ENCODE assay signal across 19 cellular contexts in genomic region chr15:43199945-43200488, GRCh38. TPM values are rescaled to one million over a fixed set of nuclear protein-coding genes. Genes with fewer than 3 reads are reported as not detected.
DNase-seq lines count a peak whose midpoint lies in the region; ATAC-seq, FAIRE-seq and TF ChIP-seq lines count a peak whose summit lies in the region.
"Had no signal": no experiment of that assay in that cellular context is flagged by ENCODE, and none has a peak within 500 bp of the region (broad histone marks: within the 10 kb centered on the region; RNA-seq: fewer than 3 reads in every experiment).

No MANE protein-coding gene starts in this region.

- H3K27me3 ChIP-seq in CD4-positive, CD25-positive, alpha-beta regulatory T cell (ENCODE audit: control insufficient read depth, insufficient read depth, low read length), result no peaks in the 10 kb centered on the region
- no peaks in the 10 kb centered on the region for H3K27me3 ChIP-seq in bronchial epithelial cell (ENCODE audit: control insufficient read depth, insufficient read depth, low read length)
- H3K27me3 ChIP-seq: BLaER1 had no signal

- no peak for DNase-seq in activated CD4-positive, alpha-beta T cell treated with anti-CD3 and anti-CD28 coated beads for 36 hours
- DNase-seq in activated CD4-positive, alpha-beta T cell treated with anti-CD3 and anti-CD28 coated beads for 1 hour, result no peak
- DNase-seq in CD4-positive, CD25-positive, alpha-beta regulatory T cell, result peak in 1 of 3 donors; percentile 7
- DNase-seq in activated CD8-positive, alpha-beta T cell treated with anti-CD3 and anti-CD28 coated beads for 36 hours, result no peak
- DNase-seq in bronchial epithelial cell (ENCODE audit: low read depth) (no peak), coronary artery (ENCODE audit: low spot score) (no peak), A172 (ENCODE audit: low spot score) (no peak)
- DNase-seq in activated CD4-positive, CD25-positive, alpha-beta regulatory T cell (lab: John Stamatoyannopoulos, UW), result no peak
- DNase-seq: AML-193; CD4-positive, alpha-beta T cell; DMS79; EL had no signal

- TF ChIP-seq CTCF in activated CD8-positive, alpha-beta T cell treated with anti-CD3 and anti-CD28 coated beads for 36 hours (IDR thresholded peaks at IDR 0.05), result no peak
- TF ChIP-seq CTCF in bronchial epithelial cell (IDR thresholded peaks at IDR 0.05; ENCODE audit: insufficient read depth, low read length, severe bottlenecking), result no peak
- no peak for TF ChIP-seq CTCF in coronary artery (IDR thresholded peaks at IDR 0.05)

- H3K9me3 Mint-ChIP-seq in activated CD4-positive, alpha-beta T cell treated with anti-CD3 and anti-CD28 coated beads for 36 hours (ENCODE audit: low read depth), result peaks cover 6% of the 10 kb centered on the region
- H3K9me3 Mint-ChIP-seq in CD4-positive, CD25-positive, alpha-beta regulatory T cell, result peaks cover 0 to 7% (median 0%) of the 10 kb centered on the region in 7 donors
- H3K9me3 Mint-ChIP-seq in activated CD8-positive, alpha-beta T cell treated with anti-CD3 and anti-CD28 coated beads for 36 hours, result no peaks in the 10 kb centered on the region

- POLR2A ChIA-PET in activated CD4-positive, alpha-beta T cell treated with anti-CD3 and anti-CD28 coated beads for 36 hours (lab: Charles Lee), result no interaction called here
- POLR2A ChIA-PET in activated CD8-positive, alpha-beta T cell treated with anti-CD3 and anti-CD28 coated beads for 36 hours (lab: Charles Lee), result interaction anchor here (1.2 kb wide), 1 partner anchor 17 kb away, joined by 3 read pairs; no protein-coding TSS in a partner anchor

- intact Hi-C loops in activated CD4-positive, alpha-beta T cell treated with anti-CD3 and anti-CD28 coated beads for 36 hours (cut with DNase I, micrococcal nuclease), result no loop called here
- intact Hi-C loops in activated CD8-positive, alpha-beta T cell treated with anti-CD3 and anti-CD28 coated beads for 36 hours (cut with micrococcal nuclease), result no loop called here

- peaks cover 7% of the 10 kb centered on the region for H3K4me1 Mint-ChIP-seq in activated CD4-positive, alpha-beta T cell treated with anti-CD3 and anti-CD28 coated beads for 36 hours
- H3K4me1 Mint-ChIP-seq in CD4-positive, CD25-positive, alpha-beta regulatory T cell, result peaks cover under 1 to 11% (median 6%) of the 10 kb centered on the region in 4 donors
- H3K4me1 Mint-ChIP-seq in activated CD8-positive, alpha-beta T cell treated with anti-CD3 and anti-CD28 coated beads for 36 hours (ENCODE audit: low read depth), result peaks cover 8% of the 10 kb centered on the region

- peak; percentile 52 for ATAC-seq in activated CD4-positive, alpha-beta T cell treated with anti-CD3 and anti-CD28 coated beads for 36 hours
- no peak for ATAC-seq in CD4-positive, CD25-positive, alpha-beta regulatory T cell (ENCODE audit: low read depth in 2 of 2)
- ATAC-seq in activated CD8-positive, alpha-beta T cell treated with anti-CD3 and anti-CD28 coated beads for 36 hours, result peak; percentile 60

- H3K4me1 ChIP-seq in CD4-positive, CD25-positive, alpha-beta regulatory T cell (ENCODE audit: control insufficient read depth, insufficient read depth, low read length, poor library complexity, severe bottlenecking), result no peaks in the 10 kb centered on the region
- H3K4me1 ChIP-seq: HAP-1 had no signal

- no peak overlapping the region for H3K4me3 ChIP-seq in CD4-positive, CD25-positive, alpha-beta regulatory T cell (ENCODE audit: low read depth, low read length)
- H3K4me3 ChIP-seq in bronchial epithelial cell (ENCODE audit: low read depth, low read length), result no peak overlapping the region
- no peak overlapping the region for H3K4me3 ChIP-seq in coronary artery
- H3K4me3 ChIP-seq: BLaER1, HAP-1 had no signal

- peaks cover 31% of the 10 kb centered on the region for H3K36me3 ChIP-seq in CD4-positive, CD25-positive, alpha-beta regulatory T cell (ENCODE audit: control insufficient read depth, insufficient read depth, low read length)
- H3K36me3 ChIP-seq in bronchial epithelial cell (ENCODE audit: control insufficient read depth, insufficient read depth, low read length), result peaks cover 6% of the 10 kb centered on the region

- H3K36me3 Mint-ChIP-seq in activated CD4-positive, alpha-beta T cell treated with anti-CD3 and anti-CD28 coated beads for 36 hours (ENCODE audit: low read depth), result peaks cover 22% of the 10 kb centered on the region
- peaks cover 21% of the 10 kb centered on the region for H3K36me3 Mint-ChIP-seq in CD4-positive, CD25-positive, alpha-beta regulatory T cell
- H3K36me3 Mint-ChIP-seq in activated CD8-positive, alpha-beta T cell treated with anti-CD3 and anti-CD28 coated beads for 36 hours (ENCODE audit: low read depth), result peaks cover 20% of the 10 kb centered on the region

- FAIRE-seq in bronchial epithelial cell (lab: Jason Lieb, UNC), result peak; percentile 13
- FAIRE-seq: G401.6, GM12891, H1 had no signal

- no peak overlapping the region for H3K4me3 Mint-ChIP-seq in activated CD4-positive, alpha-beta T cell treated with anti-CD3 and anti-CD28 coated beads for 36 hours
- no peak overlapping the region for H3K4me3 Mint-ChIP-seq in CD4-positive, CD25-positive, alpha-beta regulatory T cell
- H3K4me3 Mint-ChIP-seq in activated CD8-positive, alpha-beta T cell treated with anti-CD3 and anti-CD28 coated beads for 36 hours, result no peak overlapping the region
- H3K4me3 Mint-ChIP-seq: CD4-positive, alpha-beta T cell had no signal

- H3K27ac Mint-ChIP-seq in activated CD4-positive, alpha-beta T cell treated with anti-CD3 and anti-CD28 coated beads for 36 hours, result no peak overlapping the region
- H3K27ac Mint-ChIP-seq in CD4-positive, CD25-positive, alpha-beta regulatory T cell, result peak overlapping the region; percentile 9 to 37 (median 11)
- H3K27ac Mint-ChIP-seq in activated CD8-positive, alpha-beta T cell treated with anti-CD3 and anti-CD28 coated beads for 36 hours, result no peak overlapping the region
- H3K27ac Mint-ChIP-seq: CD4-positive, alpha-beta T cell had no signal

- CTCF ChIA-PET in activated CD4-positive, alpha-beta T cell treated with anti-CD3 and anti-CD28 coated beads for 36 hours (lab: Charles Lee), result no interaction called here
- CTCF ChIA-PET in activated CD8-positive, alpha-beta T cell treated with anti-CD3 and anti-CD28 coated beads for 36 hours (lab: Charles Lee), result interaction anchor here (1.4 kb wide), 1 partner anchor 25 kb away, joined by 4 read pairs; no protein-coding TSS in a partner anchor

- H3K27ac ChIP-seq in CD4-positive, CD25-positive, alpha-beta regulatory T cell (ENCODE audit: insufficient read depth, low read length, poor library complexity, severe bottlenecking), result no peak overlapping the region
- no peak overlapping the region for H3K27ac ChIP-seq in coronary artery
- H3K27ac ChIP-seq: 22Rv1, BLaER1 had no signal

- H3K27me3 Mint-ChIP-seq in activated CD4-positive, alpha-beta T cell treated with anti-CD3 and anti-CD28 coated beads for 36 hours, result no peaks in the 10 kb centered on the region
- H3K27me3 Mint-ChIP-seq in CD4-positive, CD25-positive, alpha-beta regulatory T cell, result no peaks in the 10 kb centered on the region
- no peaks in the 10 kb centered on the region for H3K27me3 Mint-ChIP-seq in activated CD8-positive, alpha-beta T cell treated with anti-CD3 and anti-CD28 coated beads for 36 hours
- H3K27me3 Mint-ChIP-seq: CD4-positive, alpha-beta T cell had no signal

- H3K9me3 ChIP-seq in CD4-positive, CD25-positive, alpha-beta regulatory T cell (ENCODE audit: control insufficient read depth in 2 of 2, low read length in 2 of 2), result no peaks in the 10 kb centered on the region
- H3K9me3 ChIP-seq: HAP-1 had no signal

RNA-seq across cellular contexts. Expression of gene CCNDBP1, which starts 14.8 kb away (rescaled TPM):
- total RNA-seq in activated CD4-positive, alpha-beta T cell treated with anti-CD3 and anti-CD28 coated beads for 36 hours, result 10 to 100 TPM; 45.8 to 51.6 TPM
- total RNA-seq in CD4-positive, CD25-positive, alpha-beta regulatory T cell, result 111 TPM
- 100 to 1,000 TPM; 301 to 352 (median 314) TPM for polyA plus RNA-seq in CD4-positive, CD25-positive, alpha-beta regulatory T cell
- 10 to 100 TPM; 49.2 to 54.1 TPM for total RNA-seq in activated CD8-positive, alpha-beta T cell treated with anti-CD3 and anti-CD28 coated beads for 36 hours
- 26.6 and 39.0 TPM in 2 replicates for total RNA-seq in bronchial epithelial cell
- 90.6 and 92.1 TPM in 2 replicates for total RNA-seq in A172 (2014; rRNA removed; shearing (Covaris generic))

RNA-seq across cellular contexts. Expression of gene EPB42, which starts 20.8 kb away (rescaled TPM):
- not detected for total RNA-seq in activated CD4-positive, alpha-beta T cell treated with anti-CD3 and anti-CD28 coated beads for 36 hours
- total RNA-seq in CD4-positive, CD25-positive, alpha-beta regulatory T cell, result not detected
- under 1 TPM in 1 of 4 donors, not detected in 3; 0.53 TPM for polyA plus RNA-seq in CD4-positive, CD25-positive, alpha-beta regulatory T cell
- total RNA-seq in activated CD8-positive, alpha-beta T cell treated with anti-CD3 and anti-CD28 coated beads for 36 hours, result not detected
- total RNA-seq in bronchial epithelial cell, result not detected in 2 replicates
- total RNA-seq in A172 (2014; rRNA removed; shearing (Covaris generic)), result not detected in 2 replicates
- total RNA-seq: CD4-positive, alpha-beta T cell; H1; HT-29 had no signal
- polyA plus RNA-seq: H1 had no signal

Comparison
In these comparisons a context has a peak if more than half of its experiments do, and no peak if none do; other contexts are left out.
1. ATAC-seq: peak in activated CD4-positive, alpha-beta T cell treated with anti-CD3 and anti-CD28 coated beads for 36 hours (single experiment) and activated CD8-positive, alpha-beta T cell treated with anti-CD3 and anti-CD28 coated beads for 36 hours (single experiment); none in CD4-positive, CD25-positive, alpha-beta regulatory T cell (0 of 2).
2. H3K27ac Mint-ChIP-seq: peak in CD4-positive, CD25-positive, alpha-beta regulatory T cell (3 of 3); none in activated CD4-positive, alpha-beta T cell treated with anti-CD3 and anti-CD28 coated beads for 36 hours (single experiment) and activated CD8-positive, alpha-beta T cell treated with anti-CD3 and anti-CD28 coated beads for 36 hours (single experiment).